15 cellular contexts compared by ENCODE assay signal in genomic region chr15:33091983-33092688, GRCh38.
DNase-seq lines count a peak whose midpoint lies in the region; ATAC-seq, FAIRE-seq and TF ChIP-seq lines count a peak whose summit lies in the region.
"Had no signal": no experiment of that assay in that cellular context is flagged by ENCODE, and none has a peak within 500 bp of the region (broad histone marks: within the 10 kb centered on the region; RNA-seq: fewer than 3 reads in every experiment).

No MANE protein-coding gene starts in this region.

- TF ChIP-seq CTCF in cardiac muscle cell (IDR thresholded peaks at IDR 0.05; ENCODE audit: low read depth, low read length) (no peak), right atrium auricular region (IDR thresholded peaks at IDR 0.05) (no peak)

- FAIRE-seq in small intestine (lab: Jason Lieb, UNC), result no peak
- FAIRE-seq: endometrium had no signal

- no peaks in the 10 kb centered on the region for H3K27me3 ChIP-seq in cardiac muscle cell
- no peaks in the 10 kb centered on the region for H3K27me3 ChIP-seq in right atrium auricular region
- no peaks in the 10 kb centered on the region for H3K27me3 ChIP-seq in small intestine (ENCODE audit: control insufficient read depth in 2 of 2, insufficient read depth in 2 of 2, low read length in 2 of 2)
- no peaks in the 10 kb centered on the region for H3K27me3 ChIP-seq in H7 (ENCODE audit: control insufficient read depth, insufficient read depth, low read length)
- H3K27me3 ChIP-seq: gastrocnemius medialis, neutrophil, upper lobe of left lung had no signal

- H3K9me3 ChIP-seq in cardiac muscle cell (ENCODE audit: low read depth) (no peaks in the 10 kb centered on the region), right atrium auricular region (no peaks in the 10 kb centered on the region), small intestine (ENCODE audit: control insufficient read depth, low read depth) (no peaks in the 10 kb centered on the region)
- H3K9me3 ChIP-seq: gastrocnemius medialis, neutrophil, upper lobe of left lung had no signal

- H3K27ac ChIP-seq in cardiac muscle cell, result peak overlapping the region; percentile 27
- H3K27ac ChIP-seq in right atrium auricular region, result no peak overlapping the region
- H3K27ac ChIP-seq in small intestine (ENCODE audit: low read depth in 1 of 2, low read length in 1 of 2), result no peak overlapping the region
- H3K27ac ChIP-seq: gastrocnemius medialis, neutrophil, SK-N-MC, upper lobe of left lung had no signal

- H3K4me3 ChIP-seq in cardiac muscle cell (no peak overlapping the region), right atrium auricular region (no peak overlapping the region), small intestine (ENCODE audit: low read depth in 1 of 2, low read length in 2 of 2) (no peak overlapping the region), H7 (ENCODE audit: insufficient read depth, low read depth, low read length) (no peak overlapping the region)
- H3K4me3 ChIP-seq: gastrocnemius medialis, SK-N-MC, upper lobe of left lung had no signal

- 42 to 47% (median 44%) methylated on average over 15 of the region's 15 CpGs for WGBS in small intestine, 3 donors

- DNase-seq in cardiac muscle cell (ENCODE audit: low read depth in 1 of 2, low spot score in 1 of 2), result no peak
- DNase-seq in right atrium auricular region (ENCODE audit: low spot score), result no peak
- peak; percentile 58 to 76 for DNase-seq in SHP77 (lab: John Stamatoyannopoulos, UW)
- peak; percentile 3 for DNase-seq in fibroblast of gingiva (ENCODE audit: low read depth)
- DNase-seq in small intestine, result peak; percentile 22
- no peak for DNase-seq in H7
- DNase-seq: DMS153; gastrocnemius medialis; stimulated activated naive B cell treated with anti-CD40 and anti-IgM and Interleukin-4, amounts not matched to agents 10 μg/mL and 1 μg/mL and 100 μg/mL, for 72 hours; upper lobe of left lung had no signal

- H3K36me3 ChIP-seq in cardiac muscle cell (no peaks in the 10 kb centered on the region), right atrium auricular region (no peaks in the 10 kb centered on the region), small intestine (ENCODE audit: control insufficient read depth in 2 of 2, insufficient read depth in 2 of 2, low read length in 2 of 2) (no peaks in the 10 kb centered on the region), H7 (replicated peaks; ENCODE audit: control insufficient read depth, insufficient read depth, low read length) (no peaks in the 10 kb centered on the region)
- H3K36me3 ChIP-seq: gastrocnemius medialis, neutrophil, upper lobe of left lung had no signal

- H3K4me1 ChIP-seq in cardiac muscle cell (ENCODE audit: low read depth), result peaks cover 31% of the 10 kb centered on the region
- H3K4me1 ChIP-seq in right atrium auricular region, result no peaks in the 10 kb centered on the region
- no peaks in the 10 kb centered on the region for H3K4me1 ChIP-seq in small intestine (ENCODE audit: control insufficient read depth in 2 of 2, insufficient read depth in 1 of 2, low read depth in 1 of 2, low read length in 1 of 2)

- ATAC-seq in HG03565 (IDR thresholded peaks at IDR 0.05; ENCODE audit: unreplicated experiment) (no peak), HG02870 (IDR thresholded peaks at IDR 0.05; ENCODE audit: unreplicated experiment) (no peak)
- ATAC-seq: gastrocnemius medialis; stimulated activated naive B cell treated with anti-CD40 and anti-IgM and Interleukin-4, amounts not matched to agents 10 μg/mL and 1 μg/mL and 100 μg/mL, for 72 hours had no signal

Comparison
In these comparisons a context has a peak if more than half of its experiments do, and no peak if none do; other contexts are left out.
1. DNase-seq: peak in SHP77 (2 of 2), fibroblast of gingiva (single experiment) and small intestine (single experiment); none in cardiac muscle cell (0 of 2), right atrium auricular region (single experiment) and H7 (single experiment).